Comparison of ENCODE assay signal across 25 cellular contexts in the genomic region with DNA sequence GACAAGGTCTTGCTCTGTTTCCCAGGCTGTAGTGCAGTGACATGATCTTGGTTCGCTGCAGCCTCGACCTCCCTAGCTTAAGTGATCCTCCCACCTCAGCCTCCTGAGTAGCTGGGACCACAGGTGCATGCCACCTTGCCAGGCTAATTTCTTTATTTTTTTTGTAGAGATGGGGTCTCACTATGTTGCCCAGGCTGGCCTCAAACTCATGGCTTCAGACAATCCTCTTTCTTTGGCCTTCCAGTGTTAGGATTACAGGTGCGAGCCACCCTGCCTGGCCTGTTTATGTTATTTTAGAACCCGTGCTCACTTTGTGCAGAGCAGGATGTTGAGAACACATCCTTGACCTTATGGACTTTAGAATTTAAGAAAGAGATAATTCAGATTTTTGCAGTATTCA.
"Had no signal": no experiment of that assay in that cellular context is flagged by ENCODE, and none has a peak within 500 bp of the region (broad histone marks: within the 10 kb centered on the region; RNA-seq: fewer than 3 reads in every experiment).

No MANE protein-coding gene starts in this region.

- H3K4me3 ChIP-seq: coronary artery, esophagus muscularis mucosa, left lung, ovary, prostate gland, stomach, suprapubic skin, tibial nerve had no signal

- H3K27ac ChIP-seq: coronary artery, esophagus muscularis mucosa, left lung, neutrophil, ovary, prostate gland, stomach, suprapubic skin, tibial nerve, VCaP had no signal

- DNase-seq: activated CD4-positive, alpha-beta memory T cell treated with anti-CD3 and anti-CD28 coated beads for 36 hours; activated CD4-positive, alpha-beta T cell treated with anti-CD3 and anti-CD28 coated beads for 1 hour; activated CD8-positive, alpha-beta memory T cell treated with anti-CD3 and anti-CD28 coated beads, Interleukin-2, amount 10 ng/mL, durations not matched to agents 7 days and 5 days; activated effector memory CD4-positive, alpha-beta T cell treated with Interleukin-2 at 50 U/mL for 16 hours; activated naive CD8-positive, alpha-beta T cell treated with anti-CD3 and anti-CD28 coated beads, Interleukin-2, amount 10 ng/mL, durations not matched to agents 7 days and 5 days; amygdala; cerebellar nuclear complex; glutamatergic neuron; hippocampal formation; kidney glomerular epithelial cell; left lung; ovary; SK-N-SH; stimulated activated CD4-positive, alpha-beta T cell treated with anti-CD3 and anti-CD28 coated beads, Interleukin-12 subunit alpha, Interleukin-12 subunit beta, amount 100 ng/mL, for 4 hours; stimulated activated CD4-positive, alpha-beta T cell treated with anti-CD3 and anti-CD28 coated beads, Interleukin-4, amount 100 ng/mL, for 4 hours; stomach had no signal

- H3K27ac Mint-ChIP-seq: activated CD4-positive, alpha-beta memory T cell treated with anti-CD3 and anti-CD28 coated beads for 36 hours; activated CD8-positive, alpha-beta memory T cell treated with anti-CD3 and anti-CD28 coated beads, Interleukin-2, amount 10 ng/mL, durations not matched to agents 7 days and 5 days; mesothelial cell of epicardium; nephron had no signal

- H3K4me3 Mint-ChIP-seq: activated CD4-positive, alpha-beta memory T cell treated with anti-CD3 and anti-CD28 coated beads for 36 hours; activated CD8-positive, alpha-beta memory T cell treated with anti-CD3 and anti-CD28 coated beads, Interleukin-2, amount 10 ng/mL, durations not matched to agents 7 days and 5 days; activated naive CD8-positive, alpha-beta T cell treated with anti-CD3 and anti-CD28 coated beads, Interleukin-2, amount 10 ng/mL, durations not matched to agents 7 days and 5 days; mesothelial cell of epicardium; nephron had no signal

- H3K4me1 ChIP-seq: prostate gland had no signal

- ATAC-seq: activated CD8-positive, alpha-beta memory T cell treated with anti-CD3 and anti-CD28 coated beads, Interleukin-2, amount 10 ng/mL, durations not matched to agents 7 days and 5 days; left lung had no signal

- H3K36me3 Mint-ChIP-seq: activated CD4-positive, alpha-beta memory T cell treated with anti-CD3 and anti-CD28 coated beads for 36 hours; activated CD8-positive, alpha-beta memory T cell treated with anti-CD3 and anti-CD28 coated beads, Interleukin-2, amount 10 ng/mL, durations not matched to agents 7 days and 5 days had no signal

- H3K9ac ChIP-seq: SK-N-SH had no signal

- H3K27me3 ChIP-seq: esophagus muscularis mucosa, left lung, neutrophil, ovary, stomach, suprapubic skin, tibial nerve had no signal

- H3K36me3 ChIP-seq: esophagus muscularis mucosa, left lung, neutrophil, ovary, prostate gland, stomach, suprapubic skin, tibial nerve had no signal

- H3K9me3 Mint-ChIP-seq: activated CD4-positive, alpha-beta memory T cell treated with anti-CD3 and anti-CD28 coated beads for 36 hours; activated naive CD8-positive, alpha-beta T cell treated with anti-CD3 and anti-CD28 coated beads, Interleukin-2, amount 10 ng/mL, durations not matched to agents 7 days and 5 days; nephron had no signal

- H3K4me2 ChIP-seq: SK-N-SH had no signal

- H3K9me3 ChIP-seq: esophagus muscularis mucosa, left lung, neutrophil, ovary, prostate gland, SK-N-SH, stomach, suprapubic skin, tibial nerve had no signal

- H3K27me3 Mint-ChIP-seq: activated CD4-positive, alpha-beta memory T cell treated with anti-CD3 and anti-CD28 coated beads for 36 hours; activated CD8-positive, alpha-beta memory T cell treated with anti-CD3 and anti-CD28 coated beads, Interleukin-2, amount 10 ng/mL, durations not matched to agents 7 days and 5 days; activated naive CD8-positive, alpha-beta T cell treated with anti-CD3 and anti-CD28 coated beads, Interleukin-2, amount 10 ng/mL, durations not matched to agents 7 days and 5 days had no signal
